Comparison of ENCODE assay signal across 1 cellular context in genomic region chr6:111709201-111709600, GRCh38.
"Had no signal": no experiment of that assay in that cellular context is flagged by ENCODE, and none has a peak within 500 bp of the region (broad histone marks: within the 10 kb centered on the region; RNA-seq: fewer than 3 reads in every experiment).

No MANE protein-coding gene starts in this region.

- DNase-seq: esophagus squamous epithelium had no signal
